ENCODE assay signal across 33 cellular contexts in the genomic region with DNA sequence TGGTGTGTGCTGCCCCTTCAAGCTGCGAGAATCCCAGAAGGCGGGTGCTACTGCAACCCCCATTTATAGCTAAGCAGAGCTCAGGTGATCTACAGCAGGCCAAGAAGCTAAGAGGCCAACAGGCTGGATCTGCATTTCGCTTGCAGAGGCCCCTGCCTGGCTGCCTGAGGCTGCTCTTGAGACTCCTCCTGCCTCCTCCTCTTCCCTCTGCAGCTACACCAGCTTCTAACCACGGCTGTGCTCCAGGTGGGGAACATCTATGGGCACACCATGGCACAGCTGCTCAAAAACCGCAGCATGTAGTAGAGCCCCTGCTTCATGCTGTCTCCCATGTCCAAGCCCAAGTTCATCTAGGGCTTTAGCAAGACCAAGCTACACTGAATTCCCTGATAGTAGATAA.
"Had no signal": no experiment of that assay in that cellular context is flagged by ENCODE, and none has a peak within 500 bp of the region (broad histone marks: within the 10 kb centered on the region; RNA-seq: fewer than 3 reads in every experiment).

No MANE protein-coding gene starts in this region.

- H3K4me3 ChIP-seq: ascending aorta, breast epithelium, cardiac muscle cell, colonic mucosa, gastrocnemius medialis, heart left ventricle had no signal

- H3K36me3 ChIP-seq: ascending aorta, breast epithelium, cardiac muscle cell, colonic mucosa, gastrocnemius medialis, heart left ventricle, WERI-Rb-1 had no signal

- H3K27me3 ChIP-seq: ascending aorta, breast epithelium, cardiac muscle cell, colonic mucosa, foreskin keratinocyte, gastrocnemius medialis, heart left ventricle had no signal

- H3K4me1 ChIP-seq: ascending aorta, breast epithelium, colonic mucosa, foreskin keratinocyte had no signal

- ATAC-seq: activated CD4-positive, CD25-positive, alpha-beta regulatory T cell treated with anti-CD3 and anti-CD28 coated beads, Interleukin-2, amount 50 U/mL, for 24 hours; activated naive CD4-positive, alpha-beta T cell treated with anti-CD3 and anti-CD28 coated beads, Interleukin-2, amount 50 U/mL, for 72 hours; activated T-cell treated with anti-CD3 and anti-CD28 coated beads, Interleukin-2, amount 50 U/mL, for 72 hours; esophagus mucosa; foreskin keratinocyte; T-helper 17 cell had no signal

- H3K27me3 Mint-ChIP-seq: activated B cell treated with CpG ODN at 0.5 μM for 24 hours; activated CD4-positive, alpha-beta T cell treated with anti-CD3 and anti-CD28 coated beads, Interleukin-2, amount 10 ng/mL, durations not matched to agents 7 days and 5 days; activated T-cell treated with anti-CD3 and anti-CD28 coated beads, Interleukin-2, amount 50 U/mL, for 24 hours had no signal

- H3K27ac ChIP-seq: ascending aorta, breast epithelium, cardiac muscle cell, colonic mucosa, foreskin keratinocyte, gastrocnemius medialis, heart left ventricle, WERI-Rb-1 had no signal

- H3K36me3 Mint-ChIP-seq: activated naive CD4-positive, alpha-beta T cell treated with anti-CD3 and anti-CD28 coated beads, Interleukin-2, amount 10 ng/mL, durations not matched to agents 7 days and 5 days; activated naive CD4-positive, alpha-beta T cell treated with anti-CD3 and anti-CD28 coated beads, Interleukin-2, amount 50 U/mL, for 72 hours; activated naive CD8-positive, alpha-beta T cell treated with anti-CD3 and anti-CD28 coated beads, Interleukin-2, amount 10 ng/mL, durations not matched to agents 7 days and 5 days; brain had no signal

- H3K9me3 Mint-ChIP-seq: activated CD4-positive, alpha-beta T cell treated with anti-CD3 and anti-CD28 coated beads, Interleukin-2, amount 10 ng/mL, durations not matched to agents 7 days and 5 days; activated naive CD8-positive, alpha-beta T cell treated with anti-CD3 and anti-CD28 coated beads, Interleukin-2, amount 10 ng/mL, durations not matched to agents 7 days and 5 days; activated T-cell treated with anti-CD3 and anti-CD28 coated beads, Interleukin-2, amount 50 U/mL, for 24 hours; T-helper 2 cell treated with Interferon-gamma antibody and Interleukin-4, amounts not matched to agents 5 μg/mL and 100 μg/mL, for 36 hours had no signal

- H3K4me3 Mint-ChIP-seq: activated B cell treated with CpG ODN at 0.5 μM for 24 hours; activated CD4-positive, alpha-beta memory T cell treated with anti-CD3 and anti-CD28 coated beads, Interleukin-2, amount 10 ng/mL, durations not matched to agents 7 days and 5 days; activated CD4-positive, alpha-beta T cell treated with anti-CD3 and anti-CD28 coated beads, Interleukin-2, amount 10 ng/mL, durations not matched to agents 7 days and 5 days; activated naive CD4-positive, alpha-beta T cell treated with anti-CD3 and anti-CD28 coated beads, Interleukin-2, amount 10 ng/mL, durations not matched to agents 7 days and 5 days; activated naive CD8-positive, alpha-beta T cell treated with anti-CD3 and anti-CD28 coated beads, Interleukin-2, amount 10 ng/mL, durations not matched to agents 7 days and 5 days; activated T-cell treated with anti-CD3 and anti-CD28 coated beads, Interleukin-2, amount 50 U/mL, for 24 hours; activated T-cell treated with anti-CD3 and anti-CD28 coated beads, Interleukin-2, amount 50 U/mL, for 72 hours; brain; endodermal cell; T-helper 17 cell; T-helper 2 cell treated with Interferon-gamma antibody and Interleukin-4, amounts not matched to agents 5 μg/mL and 100 μg/mL, for 36 hours had no signal

- H3K27ac Mint-ChIP-seq: activated B cell treated with CpG ODN at 0.5 μM for 24 hours; activated CD4-positive, alpha-beta memory T cell treated with anti-CD3 and anti-CD28 coated beads, Interleukin-2, amount 10 ng/mL, durations not matched to agents 7 days and 5 days; activated CD4-positive, alpha-beta T cell treated with anti-CD3 and anti-CD28 coated beads, Interleukin-2, amount 10 ng/mL, durations not matched to agents 7 days and 5 days; activated naive CD4-positive, alpha-beta T cell treated with anti-CD3 and anti-CD28 coated beads, Interleukin-2, amount 10 ng/mL, durations not matched to agents 7 days and 5 days; activated naive CD8-positive, alpha-beta T cell treated with anti-CD3 and anti-CD28 coated beads, Interleukin-2, amount 10 ng/mL, durations not matched to agents 7 days and 5 days; activated T-cell treated with anti-CD3 and anti-CD28 coated beads, Interleukin-2, amount 50 U/mL, for 24 hours; activated T-cell treated with anti-CD3 and anti-CD28 coated beads, Interleukin-2, amount 50 U/mL, for 72 hours; brain; endodermal cell; T-helper 17 cell; T-helper 2 cell treated with Interferon-gamma antibody and Interleukin-4, amounts not matched to agents 5 μg/mL and 100 μg/mL, for 36 hours had no signal

- DNase-seq: activated B cell treated with CpG ODN at 0.5 μM for 24 hours; activated CD4-positive, alpha-beta memory T cell treated with anti-CD3 and anti-CD28 coated beads, Interleukin-2, amount 10 ng/mL, durations not matched to agents 7 days and 5 days; activated CD4-positive, alpha-beta T cell treated with anti-CD3 and anti-CD28 coated beads, Interleukin-2, amount 10 ng/mL, durations not matched to agents 7 days and 5 days; activated CD4-positive, alpha-beta T cell treated with anti-CD3 and anti-CD28 coated beads, Interleukin-2, amount 50 U/mL, for 4 hours; activated CD8-positive, alpha-beta memory T cell treated with anti-CD3 and anti-CD28 coated beads, Interleukin-2, amount 50 U/mL, for 48 hours; activated gamma-delta T cell; activated naive CD4-positive, alpha-beta T cell; activated naive CD4-positive, alpha-beta T cell treated with anti-CD3 and anti-CD28 coated beads, Interleukin-2, amount 10 ng/mL, durations not matched to agents 7 days and 5 days; activated naive CD8-positive, alpha-beta T cell treated with anti-CD3 and anti-CD28 coated beads, Interleukin-2, amount 10 ng/mL, durations not matched to agents 7 days and 5 days; activated T-cell treated with anti-CD3 and anti-CD28 coated beads for 4 hours; activated T-cell treated with anti-CD3 and anti-CD28 coated beads, Interleukin-2, amount 50 U/mL, for 24 hours; activated T-cell treated with anti-CD3 and anti-CD28 coated beads, Interleukin-2, amount 50 U/mL, for 72 hours; central memory CD4-positive, alpha-beta T cell; cerebellar nuclear complex; colonic mucosa; effector memory CD4-positive, alpha-beta T cell; gastrocnemius medialis; glutamatergic neuron; heart left ventricle; T-helper 1 cell; T-helper 17 cell; T1000; WERI-Rb-1 had no signal

- H3K4me1 Mint-ChIP-seq: activated CD4-positive, alpha-beta memory T cell treated with anti-CD3 and anti-CD28 coated beads, Interleukin-2, amount 10 ng/mL, durations not matched to agents 7 days and 5 days; activated CD4-positive, alpha-beta T cell treated with anti-CD3 and anti-CD28 coated beads, Interleukin-2, amount 10 ng/mL, durations not matched to agents 7 days and 5 days; activated naive CD4-positive, alpha-beta T cell treated with anti-CD3 and anti-CD28 coated beads, Interleukin-2, amount 10 ng/mL, durations not matched to agents 7 days and 5 days; activated naive CD8-positive, alpha-beta T cell treated with anti-CD3 and anti-CD28 coated beads, Interleukin-2, amount 10 ng/mL, durations not matched to agents 7 days and 5 days; endodermal cell; T-helper 17 cell had no signal

- H3K9me3 ChIP-seq: ascending aorta, colonic mucosa, gastrocnemius medialis, heart left ventricle had no signal
